Comparison of ENCODE assay signal across 10 cellular contexts in the genomic region with DNA sequence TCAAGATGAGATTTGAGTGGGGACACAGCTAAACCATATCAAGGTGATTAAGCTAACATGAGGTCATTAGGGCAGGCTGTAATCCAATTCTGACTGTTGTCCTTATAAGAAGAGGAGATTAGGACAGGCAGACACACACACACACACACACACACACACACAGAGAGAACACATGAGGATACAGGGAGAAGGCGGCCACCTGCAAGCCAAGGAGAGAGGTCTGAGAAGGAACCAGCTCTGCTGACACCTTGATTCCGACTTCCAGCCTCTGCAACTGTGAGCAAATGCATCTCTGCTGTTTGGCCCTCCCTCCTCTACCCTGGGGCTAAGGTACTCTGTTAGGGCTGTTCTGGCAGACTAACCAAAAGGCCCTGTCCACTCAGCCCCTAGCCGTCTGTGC.
"Had no signal": no experiment of that assay in that cellular context is flagged by ENCODE, and none has a peak within 500 bp of the region (broad histone marks: within the 10 kb centered on the region; RNA-seq: fewer than 3 reads in every experiment).

No MANE protein-coding gene starts in this region.

- H2AFZ ChIP-seq: GM23248 had no signal

- DNase-seq: GM23248, GOT3, H9, HCEC 1CT, HFFc6, IMR-90, KG1 had no signal

- ATAC-seq: K562 had no signal

- FAIRE-seq: H54, HTR-8/SVneo, K562 had no signal

- H3K4me3 ChIP-seq: GM23248, K562 had no signal

- H3K27ac ChIP-seq: GM23248 had no signal

- H3K9ac ChIP-seq: GM23248 had no signal
